In the genomic region with DNA sequence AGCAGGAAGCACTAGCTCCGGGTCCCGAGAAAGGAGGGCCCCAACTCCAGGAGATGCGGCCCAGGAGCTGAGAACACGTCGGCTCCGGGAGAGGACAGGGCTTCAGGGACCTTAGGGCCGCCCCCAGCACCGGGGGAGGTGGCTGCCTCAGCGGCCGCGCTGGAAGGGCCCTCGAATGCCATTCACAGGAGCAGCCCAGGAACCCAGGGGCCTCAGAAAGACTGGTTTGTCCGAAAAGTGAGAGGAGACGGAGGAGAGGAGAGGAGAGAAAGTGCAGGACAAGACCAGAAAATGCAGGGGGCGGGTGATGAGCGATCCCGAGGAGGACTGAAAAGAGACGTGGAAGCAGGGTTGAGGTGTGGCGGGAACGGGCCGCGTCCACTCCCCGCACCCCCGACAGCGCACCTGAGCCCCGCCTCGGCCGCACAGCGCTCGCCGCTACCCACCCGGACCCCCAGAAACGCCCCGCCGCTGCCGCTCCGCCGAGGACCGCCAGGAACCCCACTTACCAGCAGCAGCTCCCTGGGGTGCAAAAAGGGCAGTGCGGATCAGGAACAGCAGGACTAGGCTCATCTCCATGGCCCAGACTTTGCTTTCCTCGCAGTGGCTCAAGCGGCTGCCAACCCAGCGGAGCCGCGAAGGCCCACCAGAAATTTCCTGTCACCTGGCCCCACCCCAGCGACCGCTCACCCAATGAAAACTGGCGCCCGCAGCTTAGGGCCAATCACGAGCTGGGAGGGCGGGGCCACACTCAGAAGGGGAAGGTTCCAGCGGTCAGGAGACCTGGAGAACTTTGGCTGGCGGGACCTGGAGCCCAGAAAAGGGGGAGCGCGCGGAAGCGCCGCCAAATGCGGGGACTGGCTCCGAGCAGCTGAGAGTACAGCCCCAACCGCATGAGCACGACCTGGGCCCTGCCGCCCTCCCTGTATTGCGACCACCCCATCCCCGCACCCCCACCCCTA, we compare ENCODE assay signal across 8 cellular contexts. TPM values are rescaled to one million over a fixed set of nuclear protein-coding genes. Genes with fewer than 3 reads are reported as not detected.
DNase-seq lines count a peak whose midpoint lies in the region; ATAC-seq and TF ChIP-seq lines count a peak whose summit lies in the region.

No MANE protein-coding gene starts in this region.

- 0% methylated on average over 52 to 53 of the region's 65 CpGs for WGBS in lower leg skin, 2 donors

- peak; percentile 23 for DNase-seq in NCI-H1436 (lab: John Stamatoyannopoulos, UW)
- no peak for DNase-seq in NCI-H1436 treated with DMSO at 0.1 percent for 48 hours (lab: John Stamatoyannopoulos, UW)
- peak; percentile 83 for DNase-seq in NCI-H226
- peak; percentile 53 to 80 for DNase-seq in activated CD4-positive, alpha-beta T cell treated with anti-CD3 and anti-CD28 coated beads, Interleukin-2, amount 50 U/mL, for 24 hours (ENCODE audit: low read depth in 1 of 2, low spot score in 1 of 2)
- peak; percentile 52 to 89 for DNase-seq in dermis microvascular lymphatic vessel endothelial cell (ENCODE audit: low read depth in 2 of 2)
- DNase-seq in lower leg skin (ENCODE audit: low spot score in 2 of 2), result peak; percentile 91 to 99
- peak; percentile 87 for DNase-seq in stimulated activated CD4-positive, alpha-beta T cell treated with anti-CD3 and anti-CD28 coated beads, Interleukin-4, amount 100 ng/mL, for 24 hours

- no peak for TF ChIP-seq POLR2A in lower leg skin (IDR thresholded peaks at IDR 0.05)

- intact Hi-C loops in lower leg skin (cut with DNase I; ENCODE audit: low total_unique reads), result no loop called here

- TF ChIP-seq CTCF in lower leg skin (IDR thresholded peaks at IDR 0.05), result no peak

- H3K4me3 ChIP-seq in lower leg skin (ENCODE audit: low read depth, poor library complexity, severe bottlenecking), result peak overlapping the region; percentile 67

- peak; percentile 80 for ATAC-seq in HG02852 (IDR thresholded peaks at IDR 0.05; ENCODE audit: unreplicated experiment)

RNA-seq across cellular contexts. Expression of gene HLA-F, which starts 25.4 kb away (rescaled TPM):
- total RNA-seq in dermis microvascular lymphatic vessel endothelial cell (15.0 and 22.3 TPM in 2 replicates), lower leg skin (10 to 100 TPM; 65.9 to 97.8 (median 92.9) TPM)
